In genomic region chr5:141354900-141355469, GRCh38 we compare ENCODE assay signal across 9 cellular contexts. TPM values are rescaled to one million over a fixed set of nuclear protein-coding genes. Genes with fewer than 3 reads are reported as not detected.
DNase-seq lines count a peak whose midpoint lies in the region; ATAC-seq and TF ChIP-seq lines count a peak whose summit lies in the region.
"Had no signal": no experiment of that assay in that cellular context is flagged by ENCODE, and none has a peak within 500 bp of the region (broad histone marks: within the 10 kb centered on the region; RNA-seq: fewer than 3 reads in every experiment).

Gene PCDHGA4 (plus strand): TSS chr5:141355021. CDS start chr5:141355108, 87 bp downstream.

- intact Hi-C loops in CD14-positive monocyte (cut with micrococcal nuclease): no loop called here
- intact Hi-C loops in breast epithelium (cut with DNase I; ENCODE audit: low total_unique reads): no loop called here

- TF ChIP-seq POLR2A in breast epithelium (IDR thresholded peaks at IDR 0.05): no peak

- H3K9me3 Mint-ChIP-seq in CD14-positive monocyte: peaks cover 37 to 80% (median 62%) of the 10 kb centered on the region in 7 donors

- peak within 1 kb of the TSS; percentile 20 to 47 (median 30) for H3K4me3 ChIP-seq in breast epithelium
- peak within 1 kb of the TSS; percentile 5 to 12 for H3K4me3 ChIP-seq in muscle layer of colon (ENCODE audit: low read depth in 1 of 2, low read length in 2 of 2)

- ATAC-seq in HG02981 (IDR thresholded peaks at IDR 0.05; ENCODE audit: unreplicated experiment): no peak

- no peak for DNase-seq in CD14-positive monocyte (ENCODE audit: low spot score)
- DNase-seq in HT-29 (ENCODE audit: low spot score): peak; percentile 14
- no peak for DNase-seq in breast epithelium (ENCODE audit: low spot score in 2 of 2)
- no peak for DNase-seq in stimulated activated CD4-positive, alpha-beta T cell treated with anti-CD3 and anti-CD28 coated beads, Interleukin-2, amount 100 ng/mL, for 48 hours
- no peak for DNase-seq in AG08395 (ENCODE audit: low spot score)
- no peak for DNase-seq in NCI-H1092 treated with DMSO at 0.1 percent for 48 hours (lab: John Stamatoyannopoulos, UW)
- DNase-seq: effector CD8-positive, alpha-beta T cell had no signal

- peaks cover 29 to 64% (median 60%) of the 10 kb centered on the region in 3 donors for H3K27me3 Mint-ChIP-seq in CD14-positive monocyte (ENCODE audit: low read depth in 3 of 3)

- peaks cover 6 to 7% of the 10 kb centered on the region in 2 donors for H3K36me3 Mint-ChIP-seq in CD14-positive monocyte

- peak within 1 kb of the TSS in 1 of 2 donors; percentile 42 for H3K4me3 Mint-ChIP-seq in CD14-positive monocyte

- TF ChIP-seq CTCF in CD14-positive monocyte (IDR thresholded peaks at IDR 0.05) (peak; percentile 63), breast epithelium (IDR thresholded peaks at IDR 0.05) (peak in 1 of 3 donors; percentile 12)

- no peak within 1 kb of the TSS for H3K27ac ChIP-seq in breast epithelium
- H3K27ac ChIP-seq in muscle layer of colon (ENCODE audit: low read depth, low read length): no peak within 1 kb of the TSS

- H3K27me3 ChIP-seq in breast epithelium (peaks cover 0 to 3% of the 10 kb centered on the region in 2 donors), muscle layer of colon (ENCODE audit: control insufficient read depth in 1 of 2, insufficient read depth in 2 of 2, low read length in 2 of 2) (no peaks in the 10 kb centered on the region)

- H3K9me3 ChIP-seq in breast epithelium (peaks cover 74 to 96% of the 10 kb centered on the region in 2 donors), muscle layer of colon (ENCODE audit: low read length) (peaks cover 48% of the 10 kb centered on the region)

- H3K9ac ChIP-seq in muscle layer of colon (ENCODE audit: low read length): no peak within 1 kb of the TSS

- peaks cover 2% of the 10 kb centered on the region for H3K4me1 Mint-ChIP-seq in CD14-positive monocyte

- H3K27ac Mint-ChIP-seq in CD14-positive monocyte: no peak within 1 kb of the TSS

- H3K36me3 ChIP-seq in breast epithelium (no peaks in the 10 kb centered on the region), muscle layer of colon (ENCODE audit: insufficient read depth, low read length) (no peaks in the 10 kb centered on the region)

- H3K4me1 ChIP-seq in breast epithelium (no peaks in the 10 kb centered on the region), muscle layer of colon (ENCODE audit: insufficient read depth, low read length) (no peaks in the 10 kb centered on the region)

RNA-seq across cellular contexts. Expression of gene PCDHGA4, which starts in this region (rescaled TPM):
- polyA plus RNA-seq in CD14-positive monocyte: not detected
- 0.05 TPM in 1 of 2 replicates, not detected in the other for total RNA-seq in HT-29 (2014; rRNA removed; shearing (Covaris generic))
- 10 to 100 TPM in 1 of 3 donors, 1 to 10 TPM in 2; 5.3 to 12.1 (median 6.4) TPM for total RNA-seq in breast epithelium

Comparison
In these comparisons a context has a peak if more than half of its experiments do, and no peak if none do; other contexts are left out.
1. Peak in DNase-seq in HT-29; RNA of the gene not detected or under 1 TPM.